Comparison of ENCODE assay signal across 1 cellular context in the genomic region with DNA sequence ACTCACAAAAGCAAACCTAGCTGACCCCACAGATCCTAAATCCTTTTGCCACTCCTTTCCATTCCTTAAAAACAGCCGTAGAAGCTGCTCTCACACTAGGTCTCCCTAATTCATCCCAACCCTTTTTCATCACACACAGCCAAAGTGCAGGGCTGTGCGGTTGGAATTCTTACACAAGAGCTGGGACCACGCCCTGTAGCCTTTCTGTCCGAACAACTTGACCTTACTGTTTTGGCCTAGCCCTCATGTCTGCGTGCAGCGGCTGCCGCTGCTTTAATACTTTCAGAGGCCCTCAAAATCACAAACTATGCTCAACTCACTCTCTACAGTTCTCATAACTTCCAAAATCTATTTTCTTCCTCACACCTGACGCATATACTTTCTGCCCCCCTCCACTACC. TPM values are rescaled to one million over a fixed set of nuclear protein-coding genes. Genes with fewer than 3 reads are reported as not detected.
"Had no signal": no experiment of that assay in that cellular context is flagged by ENCODE, and none has a peak within 500 bp of the region (broad histone marks: within the 10 kb centered on the region; RNA-seq: fewer than 3 reads in every experiment).

No MANE protein-coding gene starts in this region.

RNA-seq across cellular contexts. Expression of a gene that starts 58.7 kb away (rescaled TPM):
- total RNA-seq: MCF 10A had no signal
